In genomic region chr5:3284506-3284905, GRCh38 we compare ENCODE assay signal across 8 cellular contexts.
"Had no signal": no experiment of that assay in that cellular context is flagged by ENCODE, and none has a peak within 500 bp of the region (broad histone marks: within the 10 kb centered on the region; RNA-seq: fewer than 3 reads in every experiment).

No MANE protein-coding gene starts in this region.

- FAIRE-seq: G401.6, GM12878, GM12891, GM12892, GM18507, GM19239 had no signal

- DNase-seq: GDM1, GF-D8 had no signal

- H3K4me3 ChIP-seq: GM12878 had no signal

- ATAC-seq: GM12878 had no signal
